ENCODE assay signal across 7 cellular contexts in genomic region chr14:20195170-20195569, GRCh38. TPM values are rescaled to one million over a fixed set of nuclear protein-coding genes. Genes with fewer than 3 reads are reported as not detected.
"Had no signal": no experiment of that assay in that cellular context is flagged by ENCODE, and none has a peak within 500 bp of the region (broad histone marks: within the 10 kb centered on the region; RNA-seq: fewer than 3 reads in every experiment).

No MANE protein-coding gene starts in this region.

RNA-seq across cellular contexts. Expression of gene OR11G2, which starts 4.5 kb away (rescaled TPM):
- total RNA-seq: GM23248, GM23338, H1, H4, H7, H9, HFFc6 had no signal
- polyA plus RNA-seq: GM23248, GM23338, H1 had no signal

RNA-seq across cellular contexts. Expression of gene OR11H6, which starts 28.3 kb away (rescaled TPM):
- total RNA-seq: GM23248, GM23338, H1, H4, H7, H9, HFFc6 had no signal
- polyA plus RNA-seq: GM23248, GM23338, H1 had no signal

RNA-seq across cellular contexts. Expression of gene OR11H7, which starts 33.6 kb away (rescaled TPM):
- total RNA-seq: GM23248, GM23338, H1, H4, H7, H9, HFFc6 had no signal
- polyA plus RNA-seq: GM23248, GM23338, H1 had no signal

RNA-seq across cellular contexts. Expression of gene OR11H4, which starts 43.9 kb away (rescaled TPM):
- total RNA-seq: GM23248, GM23338, H1, H4, H7, H9, HFFc6 had no signal
- polyA plus RNA-seq: GM23248, GM23338, H1 had no signal

RNA-seq across cellular contexts. Expression of gene OR4N5, which starts 56.5 kb away (rescaled TPM):
- total RNA-seq: GM23248, GM23338, H1, H4, H7, H9, HFFc6 had no signal
- polyA plus RNA-seq: GM23248, GM23338, H1 had no signal
